Comparison of ENCODE assay signal across 20 cellular contexts in the genomic region with DNA sequence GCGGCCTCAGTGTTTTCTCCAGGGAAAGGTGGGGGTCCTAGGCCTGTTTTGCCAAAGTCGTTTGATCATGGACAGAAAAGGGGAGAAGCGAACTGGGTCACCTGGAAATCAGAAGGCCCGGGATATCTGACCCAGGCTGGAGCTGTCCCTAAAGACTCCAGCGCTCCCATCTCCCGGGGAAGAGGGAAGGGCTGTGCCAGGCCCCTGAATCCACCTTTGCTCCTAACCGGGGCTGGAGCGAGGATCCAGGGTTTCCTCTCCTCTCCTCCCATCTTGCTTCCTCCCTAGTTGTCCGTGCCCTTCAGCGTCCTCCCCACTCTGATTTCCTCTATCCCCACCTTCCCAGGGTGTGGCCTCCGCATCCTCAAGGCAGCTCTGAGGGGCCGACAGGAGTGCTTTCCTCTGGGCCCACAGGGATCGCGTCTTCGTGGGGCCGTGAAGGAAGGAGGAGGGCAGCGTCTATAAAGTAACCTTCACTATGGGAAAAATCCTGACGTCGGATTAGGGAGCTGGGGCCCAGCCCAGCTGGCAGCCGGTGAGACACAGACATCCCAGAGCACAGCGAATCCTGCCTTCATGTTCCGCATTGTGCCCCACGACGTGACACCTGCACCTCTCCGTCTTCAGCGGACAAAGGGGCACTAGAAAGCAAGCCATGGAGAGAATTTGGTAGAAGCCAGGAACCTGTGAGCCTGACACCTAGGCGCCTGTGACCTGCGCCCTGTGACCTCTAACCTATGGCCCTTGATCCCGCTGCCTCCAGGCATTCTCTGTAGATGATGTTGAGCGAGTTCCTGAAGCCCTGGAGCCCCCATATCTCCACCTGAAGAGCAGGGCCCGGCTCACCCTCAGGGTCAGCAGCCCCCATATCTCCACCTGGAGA.
"Had no signal": no experiment of that assay in that cellular context is flagged by ENCODE, and none has a peak within 500 bp of the region (broad histone marks: within the 10 kb centered on the region; RNA-seq: fewer than 3 reads in every experiment).

No MANE protein-coding gene starts in this region.

- H3K4me1 ChIP-seq: adrenal gland, Peyer's patch, SJSA1 had no signal

- H3K4me3 ChIP-seq: adrenal gland, Peyer's patch, SJSA1 had no signal

- H3K36me3 ChIP-seq: adrenal gland, Peyer's patch, SJSA1 had no signal

- H3K27me3 ChIP-seq: adrenal gland, Peyer's patch, SJSA1 had no signal

- H3K27ac ChIP-seq: adrenal gland, Peyer's patch, SJSA1 had no signal

- ATAC-seq: activated T-cell treated with anti-CD3 and anti-CD28 coated beads, Interleukin-2, amount 50 U/mL, for 72 hours; T-helper 17 cell had no signal

- DNase-seq: activated CD4-positive, alpha-beta memory T cell treated with anti-CD3 and anti-CD28 coated beads for 36 hours; activated CD4-positive, alpha-beta T cell treated with anti-CD3 and anti-CD28 coated beads, Interleukin-2, amount 10 ng/mL, durations not matched to agents 7 days and 5 days; activated CD4-positive, CD25-positive, alpha-beta regulatory T cell; activated naive CD4-positive, alpha-beta T cell treated with anti-CD3 and anti-CD28 coated beads, Interleukin-2, amount 50 U/mL, for 16 hours; activated naive CD8-positive, alpha-beta T cell treated with anti-CD3 and anti-CD28 coated beads, Interleukin-2, amount 10 ng/mL, durations not matched to agents 7 days and 5 days; activated T-cell treated with anti-CD3 and anti-CD28 coated beads, Interleukin-2, amount 50 U/mL, for 72 hours; anterior cingulate cortex; Kasumi-1; KBM-7; NCI-H146; NCI-H187 treated with DMSO at 0.1 percent for 48 hours; NCI-H2081 treated with DMSO at 0.1 percent for 48 hours; NCI-H446; NCI-H524; SHP77; T-helper 17 cell; T-helper 9 cell had no signal

- H3K9me3 ChIP-seq: adrenal gland, Peyer's patch had no signal
